2 cellular contexts compared by ENCODE assay signal in genomic region chr13:41411536-41411935, GRCh38.
TF ChIP-seq lines count a peak whose summit lies in the region.

No MANE protein-coding gene starts in this region.

TF ChIP-seq in K562, 482 proteins besides CTCF, POLR2A, EP300 and RAD21:
- TF ChIP-seq SIX5 (IDR thresholded peaks at IDR 0.05; ENCODE audit: borderline replicate concordance in 1 of 2, insufficient read depth in 1 of 2, low read depth in 1 of 2, low read length in 2 of 2) (no peak), CEBPB (tag; IDR thresholded peaks at IDR 0.05) (no peak), SMC3 (conservative IDR thresholded peaks at IDR 0.05; ENCODE audit: insufficient read depth, low read depth, low read length) (0 out of 2 replicates have a peak, but pooled peaks have one; percentile 6)

TF ChIP-seq in HepG2, 621 proteins besides CTCF, POLR2A, EP300 and RAD21:
- TF ChIP-seq AGO1 (IDR thresholded peaks at IDR 0.05; ENCODE audit: low read depth, low read length, poor library complexity, severe bottlenecking): no peak
- no peak for TF ChIP-seq SMAD3 (CRISPR knock-in tag; IDR thresholded peaks at IDR 0.05)
- TF ChIP-seq ZNF180 (CRISPR knock-in tag; IDR thresholded peaks at IDR 0.05; ENCODE audit: borderline replicate concordance, low read depth): no peak
- TF ChIP-seq ZBTB42 (CRISPR knock-in tag; IDR thresholded peaks at IDR 0.05): no peak
- no peak for TF ChIP-seq PHF21A (CRISPR knock-in tag; IDR thresholded peaks at IDR 0.05)
- TF ChIP-seq SOX6 (IDR thresholded peaks at IDR 0.05): no peak
- TF ChIP-seq SOX6 (CRISPR knock-in tag; IDR thresholded peaks at IDR 0.05): no peak
- TF ChIP-seq ZNF12 (CRISPR knock-in tag; IDR thresholded peaks at IDR 0.05): no peak
- TF ChIP-seq ZNF225 (CRISPR knock-in tag; IDR thresholded peaks at IDR 0.05): no peak
- TF ChIP-seq SPEN (CRISPR knock-in tag; IDR thresholded peaks at IDR 0.05; ENCODE audit: low read depth): no peak
- TF ChIP-seq ZBTB3 (CRISPR knock-in tag; IDR thresholded peaks at IDR 0.05; ENCODE audit: borderline replicate concordance, low read depth): no peak
- TF ChIP-seq ZNF564 (CRISPR knock-in tag; IDR thresholded peaks at IDR 0.05): no peak
- no peak for TF ChIP-seq SIN3A (IDR thresholded peaks at IDR 0.05; ENCODE audit: borderline replicate concordance, low read depth, low read length)
- no peak for TF ChIP-seq ZNF75D (CRISPR knock-in tag; IDR thresholded peaks at IDR 0.05; ENCODE audit: borderline replicate concordance)
- no peak for TF ChIP-seq KLF15 (CRISPR knock-in tag; IDR thresholded peaks at IDR 0.05; ENCODE audit: borderline replicate concordance)
- TF ChIP-seq ARNT2 (CRISPR knock-in tag; IDR thresholded peaks at IDR 0.05; ENCODE audit: low read depth): no peak
- no peak for TF ChIP-seq ZNF264 (CRISPR knock-in tag; IDR thresholded peaks at IDR 0.05)
- peak; percentile 89 for TF ChIP-seq STAG1 (CRISPR knock-in tag; IDR thresholded peaks at IDR 0.05)
- no peak for TF ChIP-seq KAT8 (CRISPR knock-in tag; IDR thresholded peaks at IDR 0.05)
- no peak for TF ChIP-seq MIER3 (CRISPR knock-in tag; IDR thresholded peaks at IDR 0.05; ENCODE audit: borderline replicate concordance)
- TF ChIP-seq THAP11 (CRISPR knock-in tag; IDR thresholded peaks at IDR 0.05): no peak
- TF ChIP-seq ZNF569 (CRISPR knock-in tag; IDR thresholded peaks at IDR 0.05; ENCODE audit: borderline replicate concordance): no peak
- TF ChIP-seq ZNF546 (CRISPR knock-in tag; conservative IDR thresholded peaks at IDR 0.05): no peak
- TF ChIP-seq ZFP62 (CRISPR knock-in tag; IDR thresholded peaks at IDR 0.05): no peak
- TF ChIP-seq ZBTB2 (CRISPR knock-in tag; IDR thresholded peaks at IDR 0.05; ENCODE audit: low read depth): no peak
- no peak for TF ChIP-seq BATF2 (CRISPR knock-in tag; IDR thresholded peaks at IDR 0.05)
- TF ChIP-seq HOXA5 (CRISPR knock-in tag; IDR thresholded peaks at IDR 0.05): no peak
- TF ChIP-seq ZNF747 (CRISPR knock-in tag; IDR thresholded peaks at IDR 0.05; ENCODE audit: borderline replicate concordance): no peak
- TF ChIP-seq PATZ1 (CRISPR knock-in tag; IDR thresholded peaks at IDR 0.05): peak; percentile 38; the same call in 1 of the 2 replicates
- no peak for TF ChIP-seq MAZ (IDR thresholded peaks at IDR 0.05; ENCODE audit: borderline replicate concordance, low read depth, low read length)
- 0 out of 2 replicates have a peak, but pooled peaks have one; percentile 28 for TF ChIP-seq MAZ (CRISPR knock-in tag; IDR thresholded peaks at IDR 0.05; ENCODE audit: low read depth)
- TF ChIP-seq YEATS4 (CRISPR knock-in tag; IDR thresholded peaks at IDR 0.05; ENCODE audit: borderline replicate concordance): no peak
- no peak for TF ChIP-seq ZNF431 (CRISPR knock-in tag; IDR thresholded peaks at IDR 0.05; ENCODE audit: borderline replicate concordance, low read depth)
- TF ChIP-seq ERF (CRISPR knock-in tag; IDR thresholded peaks at IDR 0.05): 0 out of 2 replicates have a peak, but pooled peaks have one; percentile 26
- TF ChIP-seq SMC3 (IDR thresholded peaks at IDR 0.05; ENCODE audit: low read length): peak; percentile 72
- TF ChIP-seq SUZ12 (IDR thresholded peaks at IDR 0.05; ENCODE audit: low read depth, low read length): no peak
- no peak for TF ChIP-seq ZNF629 (CRISPR knock-in tag; conservative IDR thresholded peaks at IDR 0.05)
- 0 out of 4 replicates have a peak, but pooled peaks of 1 of the 2 experiments have one; percentile 19 for TF ChIP-seq HMGXB4 (CRISPR knock-in tag; IDR thresholded peaks at IDR 0.05; ENCODE audit: borderline replicate concordance in 1 of 2, low read depth in 1 of 2)
- no peak for TF ChIP-seq ZNF678 (CRISPR knock-in tag; IDR thresholded peaks at IDR 0.05)
- TF ChIP-seq ATF4 (CRISPR knock-in tag; IDR thresholded peaks at IDR 0.05): no peak
- TF ChIP-seq ZNF432 (CRISPR knock-in tag; IDR thresholded peaks at IDR 0.05; ENCODE audit: borderline replicate concordance): no peak
